In the genomic region with DNA sequence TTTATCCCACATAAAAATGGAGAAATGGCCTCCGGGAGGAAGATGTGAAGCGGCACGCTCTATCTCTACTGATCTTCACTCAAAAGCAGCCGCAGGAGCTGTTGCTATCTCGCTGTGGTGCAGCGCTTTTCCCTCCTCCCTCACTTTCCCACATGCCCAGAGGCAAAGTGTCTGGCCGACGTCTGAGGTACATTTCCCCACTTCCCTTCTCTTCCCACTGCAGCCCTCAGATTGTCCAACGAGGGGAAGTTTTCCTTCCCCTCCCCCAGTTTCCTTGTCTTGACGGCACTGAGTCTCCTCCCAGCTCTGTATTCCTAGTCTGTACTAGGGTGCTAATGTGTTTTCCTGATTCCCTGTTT, we compare ENCODE assay signal across 8 cellular contexts. TPM values are rescaled to one million over a fixed set of nuclear protein-coding genes. Genes with fewer than 3 reads are reported as not detected.
A peak's percentile ranks its signal among the peaks of the same experiment; 100 is the strongest.
DNase-seq lines count a peak whose midpoint lies in the region; ATAC-seq and TF ChIP-seq lines count a peak whose summit lies in the region.

No MANE protein-coding gene starts in this region.

- DNase-seq in activated CD8-positive, alpha-beta memory T cell treated with anti-CD3 and anti-CD28 coated beads, Interleukin-2, amount 10 ng/mL, durations not matched to agents 7 days and 5 days, result no peak
- DNase-seq in activated CD8-positive, alpha-beta memory T cell treated with anti-CD3 and anti-CD28 coated beads, Interleukin-2, amount 50 U/mL, for 4 hours, result no peak
- DNase-seq in body of pancreas, result peak in 2 of 4 donors; percentile 3 to 13
- DNase-seq in left kidney (ENCODE audit: low read depth, low spot score), result peak; percentile 81
- DNase-seq in tibial artery, result peak in 1 of 2 donors; percentile 22
- no peak for DNase-seq in Kasumi-1 (lab: John Stamatoyannopoulos, UW)
- DNase-seq in SIG-M5 (lab: John Stamatoyannopoulos, UW), result no peak

- peaks cover 11% of the 10 kb centered on the region for H3K4me1 Mint-ChIP-seq in activated CD8-positive, alpha-beta memory T cell treated with anti-CD3 and anti-CD28 coated beads, Interleukin-2, amount 10 ng/mL, durations not matched to agents 7 days and 5 days

- H3K9me3 ChIP-seq in body of pancreas (no peaks in the 10 kb centered on the region), tibial artery (no peaks in the 10 kb centered on the region)

- no peaks in the 10 kb centered on the region for H3K9me3 Mint-ChIP-seq in activated CD8-positive, alpha-beta memory T cell treated with anti-CD3 and anti-CD28 coated beads, Interleukin-2, amount 10 ng/mL, durations not matched to agents 7 days and 5 days (ENCODE audit: low read depth)

- peak; percentile 9 for ATAC-seq in activated CD8-positive, alpha-beta memory T cell treated with anti-CD3 and anti-CD28 coated beads, Interleukin-2, amount 10 ng/mL, durations not matched to agents 7 days and 5 days
- ATAC-seq in body of pancreas (peak; percentile 11), GM21360 (IDR thresholded peaks at IDR 0.05; ENCODE audit: unreplicated experiment) (no peak)

- H3K27me3 Mint-ChIP-seq in activated CD8-positive, alpha-beta memory T cell treated with anti-CD3 and anti-CD28 coated beads, Interleukin-2, amount 10 ng/mL, durations not matched to agents 7 days and 5 days, result peaks cover 75% of the 10 kb centered on the region

- H3K4me1 ChIP-seq in body of pancreas (peaks cover 21% of the 10 kb centered on the region), tibial artery (peaks cover 7 to 19% (median 18%) of the 10 kb centered on the region in 4 donors)

- H3K4me3 ChIP-seq in body of pancreas (peak overlapping the region in 1 of 2 donors; percentile 23), tibial artery (peak overlapping the region; percentile 54 to 59)

- H3K36me3 ChIP-seq in body of pancreas (replicated peaks in 1 of 2; ENCODE audit: insufficient read depth in 1 of 2, low read depth in 2 of 2), result no peaks in the 10 kb centered on the region
- H3K36me3 ChIP-seq in tibial artery, result no peaks in the 10 kb centered on the region

- H3K36me3 Mint-ChIP-seq in activated CD8-positive, alpha-beta memory T cell treated with anti-CD3 and anti-CD28 coated beads, Interleukin-2, amount 10 ng/mL, durations not matched to agents 7 days and 5 days, result peaks cover 2% of the 10 kb centered on the region

- CTCF ChIA-PET in activated CD8-positive, alpha-beta memory T cell treated with anti-CD3 and anti-CD28 coated beads, Interleukin-2, amount 10 ng/mL, durations not matched to agents 7 days and 5 days (lab: Charles Lee), result no interaction called here

- no peak overlapping the region for H3K27ac Mint-ChIP-seq in activated CD8-positive, alpha-beta memory T cell treated with anti-CD3 and anti-CD28 coated beads, Interleukin-2, amount 10 ng/mL, durations not matched to agents 7 days and 5 days

- H3K27me3 ChIP-seq in body of pancreas (peaks cover 5 to 27% of the 10 kb centered on the region in 2 donors), tibial artery (peaks cover 0 to 41% of the 10 kb centered on the region in 2 donors)

- peak overlapping the region; percentile 59 for H3K4me3 Mint-ChIP-seq in activated CD8-positive, alpha-beta memory T cell treated with anti-CD3 and anti-CD28 coated beads, Interleukin-2, amount 10 ng/mL, durations not matched to agents 7 days and 5 days

- intact Hi-C loops in body of pancreas (cut with DNase I), result no loop called here
- intact Hi-C loops in tibial artery (cut with DNase I; ENCODE audit: low total_unique reads), result no loop called here

- no peak for TF ChIP-seq POLR2A in body of pancreas (IDR thresholded peaks at IDR 0.05)

- no peak for TF ChIP-seq CTCF in body of pancreas (IDR thresholded peaks at IDR 0.05)
- no peak for TF ChIP-seq CTCF in tibial artery (IDR thresholded peaks at IDR 0.05)

- H3K27ac ChIP-seq in body of pancreas (no peak overlapping the region), tibial artery (peak overlapping the region in 1 of 2 donors; percentile 13)

- 0 to 3% methylated on average over 10 of the region's 10 CpGs for WGBS in body of pancreas, 2 donors

RNA-seq across cellular contexts. Expression of gene COL25A1, which starts 0.7 kb away (rescaled TPM):
- total RNA-seq in activated CD8-positive, alpha-beta memory T cell treated with anti-CD3 and anti-CD28 coated beads, Interleukin-2, amount 10 ng/mL, durations not matched to agents 7 days and 5 days, result not detected
- total RNA-seq in body of pancreas, result under 1 TPM; 0.26 to 0.99 TPM
